10 cellular contexts compared by ENCODE assay signal in the genomic region with DNA sequence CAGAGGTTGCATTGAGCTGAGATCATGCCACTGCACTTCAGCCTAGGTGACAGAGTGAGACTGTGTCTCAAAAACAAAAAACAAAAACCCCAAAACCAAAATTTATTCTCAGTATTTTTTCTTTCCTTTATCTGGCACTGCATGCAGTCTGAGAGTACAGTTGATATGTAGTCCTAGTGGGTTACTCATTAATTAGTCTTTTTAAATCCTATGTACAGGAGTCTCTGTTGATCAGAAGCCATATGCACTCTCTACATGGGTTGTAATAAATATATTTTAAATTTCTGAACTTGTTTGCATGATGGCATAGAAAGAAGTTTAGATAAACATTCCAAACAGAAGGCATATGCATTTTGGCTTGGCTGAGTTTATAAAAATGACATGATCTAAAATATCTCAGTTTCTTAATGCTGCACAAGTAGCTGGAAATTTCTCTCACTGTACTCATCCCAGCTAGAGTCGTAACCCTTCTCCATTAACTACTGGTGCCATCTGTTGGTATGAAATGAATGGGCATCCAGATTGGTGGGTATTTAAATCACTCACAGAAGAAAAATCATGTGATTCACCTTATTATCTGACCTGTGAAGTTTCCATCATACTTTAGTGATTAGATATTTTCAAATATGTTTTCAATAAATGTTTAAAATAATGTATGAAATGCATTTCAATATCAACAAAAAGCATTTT.
DNase-seq lines count a peak whose midpoint lies in the region; ATAC-seq, FAIRE-seq and TF ChIP-seq lines count a peak whose summit lies in the region.
"Had no signal": no experiment of that assay in that cellular context is flagged by ENCODE, and none has a peak within 500 bp of the region (broad histone marks: within the 10 kb centered on the region; RNA-seq: fewer than 3 reads in every experiment).

No MANE protein-coding gene starts in this region.

- H3K9me3 Mint-ChIP-seq in activated T-cell treated with anti-CD3 and anti-CD28 coated beads, Interleukin-2, amount 50 U/mL, for 72 hours = peaks cover 3 to 4% of the 10 kb centered on the region in 2 donors

- no peak overlapping the region for H3K27ac Mint-ChIP-seq in activated T-cell treated with anti-CD3 and anti-CD28 coated beads, Interleukin-2, amount 50 U/mL, for 72 hours
- H3K27ac Mint-ChIP-seq: activated CD4-positive, alpha-beta memory T cell treated with anti-CD3 and anti-CD28 coated beads for 36 hours had no signal

- TF ChIP-seq CTCF in 22Rv1 (IDR thresholded peaks at IDR 0.05) = peak; percentile 58
- peak; percentile 29; the same call in 1 of the 2 replicates for TF ChIP-seq CTCF in RWPE1 (conservative IDR thresholded peaks at IDR 0.05; ENCODE audit: low read depth)

- CTCF ChIA-PET in RWPE1 (lab: Yijun Ruan, JAX) = no interaction called here

- ATAC-seq in activated T-cell treated with anti-CD3 and anti-CD28 coated beads, Interleukin-2, amount 50 U/mL, for 72 hours (replicated peaks in 1 of 2) = no peak
- ATAC-seq in GM19035 (IDR thresholded peaks at IDR 0.05; ENCODE audit: unreplicated experiment) = no peak
- no peak for ATAC-seq in HG03442 (IDR thresholded peaks at IDR 0.05; ENCODE audit: unreplicated experiment)

- no peaks in the 10 kb centered on the region for H3K27me3 Mint-ChIP-seq in activated T-cell treated with anti-CD3 and anti-CD28 coated beads, Interleukin-2, amount 50 U/mL, for 72 hours (ENCODE audit: low read depth)
- H3K27me3 Mint-ChIP-seq: activated CD4-positive, alpha-beta memory T cell treated with anti-CD3 and anti-CD28 coated beads for 36 hours had no signal

- DNase-seq in HuH-7 (ENCODE audit: low spot score) = peak; percentile 10
- DNase-seq in RWPE1 (ENCODE audit: low spot score) = peak; percentile 4
- DNase-seq in activated effector memory CD4-positive, alpha-beta T cell treated with anti-CD3 and anti-CD28 coated beads, Interleukin-2, amount 50 U/mL, for 16 hours = no peak
- no peak for DNase-seq in activated T-cell treated with anti-CD3 and anti-CD28 coated beads, Interleukin-2, amount 50 U/mL, for 72 hours
- DNase-seq: activated CD4-positive, alpha-beta memory T cell treated with anti-CD3 and anti-CD28 coated beads for 36 hours had no signal

- POLR2A ChIA-PET in RWPE1 (lab: Yijun Ruan, JAX; ENCODE audit: low non-redundant PET) = no interaction called here

- FAIRE-seq in islet of Langerhans (lab: Jason Lieb, UNC) = peak; percentile 85

- no peaks in the 10 kb centered on the region for H3K4me1 Mint-ChIP-seq in activated T-cell treated with anti-CD3 and anti-CD28 coated beads, Interleukin-2, amount 50 U/mL, for 72 hours (ENCODE audit: low read depth)

- H3K36me3 Mint-ChIP-seq in activated T-cell treated with anti-CD3 and anti-CD28 coated beads, Interleukin-2, amount 50 U/mL, for 72 hours (ENCODE audit: insufficient read depth in 2 of 2) = peaks cover 0 to 1% of the 10 kb centered on the region in 2 donors
- H3K36me3 Mint-ChIP-seq: activated CD4-positive, alpha-beta memory T cell treated with anti-CD3 and anti-CD28 coated beads for 36 hours had no signal

- H3K4me3 Mint-ChIP-seq in activated T-cell treated with anti-CD3 and anti-CD28 coated beads, Interleukin-2, amount 50 U/mL, for 72 hours = no peak overlapping the region
- H3K4me3 Mint-ChIP-seq: activated CD4-positive, alpha-beta memory T cell treated with anti-CD3 and anti-CD28 coated beads for 36 hours had no signal

- H3K27ac ChIP-seq in 22Rv1 (no peak overlapping the region), RWPE1 (no peak overlapping the region)
- H3K27ac ChIP-seq: BLaER1 treated with 17β-estradiol and CSF1 and Interleukin-3, amounts not matched to agents 10 nM and 100 nM had no signal

Comparison
In these comparisons a context has a peak if more than half of its experiments do, and no peak if none do; other contexts are left out.
1. DNase-seq: peak in HuH-7 (single experiment) and RWPE1 (single experiment); none in activated effector memory CD4-positive, alpha-beta T cell treated with anti-CD3 and anti-CD28 coated beads, Interleukin-2, amount 50 U/mL, for 16 hours (single experiment) and activated T-cell treated with anti-CD3 and anti-CD28 coated beads, Interleukin-2, amount 50 U/mL, for 72 hours (0 of 2).